23 cellular contexts compared by ENCODE assay signal in genomic region chr16:71585318-71585703, GRCh38. TPM values are rescaled to one million over a fixed set of nuclear protein-coding genes. Genes with fewer than 3 reads are reported as not detected.
DNase-seq lines count a peak whose midpoint lies in the region; ATAC-seq and TF ChIP-seq lines count a peak whose summit lies in the region.
"Had no signal": no experiment of that assay in that cellular context is flagged by ENCODE, and none has a peak within 500 bp of the region (broad histone marks: within the 10 kb centered on the region; RNA-seq: fewer than 3 reads in every experiment).

No MANE protein-coding gene starts in this region.

- H3K36me3 ChIP-seq in left lung, result no peaks in the 10 kb centered on the region
- H3K36me3 ChIP-seq in CD4-positive, alpha-beta memory T cell (ENCODE audit: insufficient read depth, low read length), result no peaks in the 10 kb centered on the region
- no peaks in the 10 kb centered on the region for H3K36me3 ChIP-seq in heart left ventricle
- H3K36me3 ChIP-seq: BLaER1 treated with 17β-estradiol and CSF1 and Interleukin-3, amounts not matched to agents 10 nM and 100 nM; Peyer's patch had no signal

- POLR2A ChIA-PET in WTC11 (lab: Charles Lee), result no interaction called here
- POLR2A ChIA-PET in CD4-positive, alpha-beta memory T cell (lab: Charles Lee; ENCODE audit: partially characterized antibody), result no interaction called here

- H3K27me3 Mint-ChIP-seq in WTC11 (ENCODE audit: low read depth), result peaks cover 30% of the 10 kb centered on the region
- peaks cover 23 to 28% of the 10 kb centered on the region in 2 donors for H3K27me3 Mint-ChIP-seq in CD4-positive, alpha-beta memory T cell

- TF ChIP-seq POLR2A in heart left ventricle (IDR thresholded peaks at IDR 0.05), result no peak

- no peak overlapping the region for H3K27ac Mint-ChIP-seq in WTC11
- H3K27ac Mint-ChIP-seq in CD4-positive, alpha-beta memory T cell, result no peak overlapping the region
- H3K27ac Mint-ChIP-seq: CD8-positive, alpha-beta T cell had no signal

- CTCF ChIA-PET in WTC11 (lab: Charles Lee), result interaction anchor here (2.9 kb wide), 1 partner anchor 26 kb away, joined by 16 read pairs; no protein-coding TSS in a partner anchor
- CTCF ChIA-PET in CD4-positive, alpha-beta memory T cell (lab: Charles Lee; ENCODE audit: partially characterized antibody), result interaction anchor here (1.1 kb wide), 1 partner anchor 25 kb away, joined by 5 read pairs; no protein-coding TSS in a partner anchor

- no peak for TF ChIP-seq CTCF in LNCaP clone FGC (IDR thresholded peaks at IDR 0.05; ENCODE audit: control insufficient read depth, extremely low read depth, insufficient read depth)
- TF ChIP-seq CTCF in WTC11 (IDR thresholded peaks at IDR 0.05), result no peak
- no peak for TF ChIP-seq CTCF in left lung (IDR thresholded peaks at IDR 0.05)
- no peak for TF ChIP-seq CTCF in heart left ventricle (IDR thresholded peaks at IDR 0.05)

- no peaks in the 10 kb centered on the region for H3K36me3 Mint-ChIP-seq in WTC11
- no peaks in the 10 kb centered on the region for H3K36me3 Mint-ChIP-seq in CD4-positive, alpha-beta memory T cell
- H3K36me3 Mint-ChIP-seq: CD8-positive, alpha-beta T cell had no signal

- DNase-seq in LNCaP clone FGC (ENCODE audit: low read depth) (peak; percentile 27), WTC11 (ENCODE audit: low spot score) (no peak), left lung (no peak), T-helper 2 cell (no peak), posterior vena cava (ENCODE audit: low spot score) (no peak), heart left ventricle (no peak)
- DNase-seq in CD4-positive, alpha-beta memory T cell, result no peak
- DNase-seq: Calu3; CD8-positive, alpha-beta T cell; DMS153; GDM1; KG1; NCI-H1105; NCI-H146; NCI-H2029; NCI-H226; NCI-H510A treated with DMSO at 0.1 percent for 48 hours; NCI-H82; Peyer's patch had no signal

- no peak overlapping the region for H3K4me3 Mint-ChIP-seq in WTC11
- no peak overlapping the region for H3K4me3 Mint-ChIP-seq in CD4-positive, alpha-beta memory T cell
- H3K4me3 Mint-ChIP-seq: CD8-positive, alpha-beta T cell had no signal

- H3K27me3 ChIP-seq in left lung, result no peaks in the 10 kb centered on the region
- no peaks in the 10 kb centered on the region for H3K27me3 ChIP-seq in CD4-positive, alpha-beta memory T cell (ENCODE audit: insufficient read depth, low read length)
- peaks cover 0 to 9% (median 0%) of the 10 kb centered on the region in 9 donors for H3K27me3 ChIP-seq in heart left ventricle
- H3K27me3 ChIP-seq: BLaER1 treated with 17β-estradiol and CSF1 and Interleukin-3, amounts not matched to agents 10 nM and 100 nM; Peyer's patch had no signal

- H3K9me3 Mint-ChIP-seq in WTC11, result peaks cover 14% of the 10 kb centered on the region
- H3K9me3 Mint-ChIP-seq in CD4-positive, alpha-beta memory T cell, result peaks cover 0 to 9% (median 0%) of the 10 kb centered on the region in 8 donors
- H3K9me3 Mint-ChIP-seq: CD8-positive, alpha-beta T cell had no signal

- H3K4me1 ChIP-seq in left lung (no peaks in the 10 kb centered on the region), heart left ventricle (no peaks in the 10 kb centered on the region)
- no peaks in the 10 kb centered on the region for H3K4me1 ChIP-seq in CD4-positive, alpha-beta memory T cell (ENCODE audit: insufficient read depth, low read length)
- H3K4me1 ChIP-seq: Peyer's patch had no signal

- intact Hi-C loops in left lung (cut with DNase I), result no loop called here
- intact Hi-C loops in CD4-positive, alpha-beta memory T cell (cut with micrococcal nuclease), result no loop called here
- intact Hi-C loops in posterior vena cava (cut with DNase I), result no loop called here
- intact Hi-C loops in heart left ventricle (cut with DNase I), result no loop called here

- H3K9me3 ChIP-seq in left lung (no peaks in the 10 kb centered on the region), heart left ventricle (no peaks in the 10 kb centered on the region)
- H3K9me3 ChIP-seq in CD4-positive, alpha-beta memory T cell (ENCODE audit: control insufficient read depth in 1 of 2, low read length in 2 of 2), result no peaks in the 10 kb centered on the region
- H3K9me3 ChIP-seq: Peyer's patch had no signal

- 59 to 65% (median 63%) methylated on average over 4 of the region's 4 CpGs for WGBS in heart left ventricle, 4 donors

- H3K27ac ChIP-seq in left lung, result no peak overlapping the region
- no peak overlapping the region for H3K27ac ChIP-seq in CD4-positive, alpha-beta memory T cell (ENCODE audit: low read depth, low read length)
- no peak overlapping the region for H3K27ac ChIP-seq in heart left ventricle
- H3K27ac ChIP-seq: BLaER1 treated with 17β-estradiol and CSF1 and Interleukin-3, amounts not matched to agents 10 nM and 100 nM; Peyer's patch had no signal

- ATAC-seq in WTC11 (no peak), left lung (peak; percentile 19), heart left ventricle (no peak)
- ATAC-seq: CD8-positive, alpha-beta T cell; HCT116 had no signal

- no peaks in the 10 kb centered on the region for H3K4me1 Mint-ChIP-seq in WTC11
- H3K4me1 Mint-ChIP-seq in CD4-positive, alpha-beta memory T cell, result no peaks in the 10 kb centered on the region

- no peak overlapping the region for H3K4me3 ChIP-seq in LNCaP clone FGC (ENCODE audit: low read depth, low read length)
- H3K4me3 ChIP-seq in left lung, result no peak overlapping the region
- H3K4me3 ChIP-seq in CD4-positive, alpha-beta memory T cell (ENCODE audit: low read length in 2 of 2), result no peak overlapping the region
- H3K4me3 ChIP-seq in heart left ventricle, result no peak overlapping the region
- H3K4me3 ChIP-seq: BLaER1 treated with 17β-estradiol and CSF1 and Interleukin-3, amounts not matched to agents 10 nM and 100 nM; Peyer's patch had no signal

TF ChIP-seq in WTC11, 78 proteins besides CTCF, POLR2A, EP300 and RAD21:
- TF ChIP-seq USF2 (CRISPR knock-in tag; IDR thresholded peaks at IDR 0.05), result no peak
- TF ChIP-seq GABPB1 (CRISPR knock-in tag; IDR thresholded peaks at IDR 0.05), result peak; percentile 84
TF ChIP-seq in WTC11: peak in this region for 1.

RNA-seq across cellular contexts. Expression of gene TAT, which starts 8.4 kb away (rescaled TPM):
- total RNA-seq in WTC11 (2021) (0.66 to 0.89 TPM (median 0.68 TPM) in 3 replicates), left lung (under 1 TPM in 1 of 2 donors, not detected in 1; 0.18 TPM), posterior vena cava (under 1 TPM in 1 of 2 donors, not detected in 1; 0.09 TPM), heart left ventricle (under 1 TPM in 2 of 9 donors, not detected in 7; 0.05 to 0.50 TPM)
- total RNA-seq in CD4-positive, alpha-beta memory T cell, result not detected
- polyA plus RNA-seq in CD4-positive, alpha-beta memory T cell, result not detected
- not detected for polyA plus RNA-seq in heart left ventricle
- total RNA-seq: Calu3; CD8-positive, alpha-beta T cell; H1; HT1080 had no signal

RNA-seq across cellular contexts. Expression of gene MARVELD3, which starts 40.7 kb away (rescaled TPM):
- total RNA-seq in WTC11 (2021) (29.2 to 31.0 TPM (median 30.0 TPM) in 3 replicates), left lung (10 to 100 TPM in 1 of 2 donors, 1 to 10 TPM in 1; 7.9 to 12.0 TPM), posterior vena cava (not detected), heart left ventricle (under 1 TPM in 1 of 9 donors, not detected in 8; 0.14 TPM)
- total RNA-seq in CD4-positive, alpha-beta memory T cell, result not detected
- not detected for polyA plus RNA-seq in CD4-positive, alpha-beta memory T cell
- not detected for polyA plus RNA-seq in heart left ventricle
- total RNA-seq: CD8-positive, alpha-beta T cell had no signal

RNA-seq across cellular contexts. Expression of gene CHST4, which starts 59.1 kb away (rescaled TPM):
- total RNA-seq in WTC11 (2021), result 9.9 to 12.8 TPM (median 12.0 TPM) in 3 replicates
- under 1 TPM; 0.12 to 0.26 TPM for total RNA-seq in left lung
- total RNA-seq in CD4-positive, alpha-beta memory T cell, result not detected
- not detected for polyA plus RNA-seq in CD4-positive, alpha-beta memory T cell
- total RNA-seq in posterior vena cava, result not detected
- under 1 TPM in 1 of 9 donors, not detected in 8; 0.57 TPM for total RNA-seq in heart left ventricle
- polyA plus RNA-seq in heart left ventricle, result not detected
- total RNA-seq: CD8-positive, alpha-beta T cell; HT1080; Peyer's patch had no signal

Comparison
In these comparisons a context has a peak if more than half of its experiments do, and no peak if none do; other contexts are left out.
1. RNA of gene MARVELD3, which starts 40.7 kb away (total RNA-seq): 29.2 to 31.0 TPM in WTC11 and 7.9 to 12.0 TPM in left lung; not detected in posterior vena cava, not detected in CD4-positive, alpha-beta memory T cell and 0.14 TPM in heart left ventricle; every median in the first group is over 4 times any median in the second.